In genomic region chr1:231786126-231786525, GRCh38 we compare ENCODE assay signal across 24 cellular contexts.
"Had no signal": no experiment of that assay in that cellular context is flagged by ENCODE, and none has a peak within 500 bp of the region (broad histone marks: within the 10 kb centered on the region; RNA-seq: fewer than 3 reads in every experiment).

No MANE protein-coding gene starts in this region.

- H3K27me3 ChIP-seq: esophagus squamous epithelium, gastrocnemius medialis, neural progenitor cell, sigmoid colon, thyroid gland, upper lobe of right lung had no signal

- H3K4me3 Mint-ChIP-seq: activated B cell treated with CpG ODN at 0.5 μM for 24 hours; activated CD4-positive, alpha-beta T cell treated with anti-CD3 and anti-CD28 coated beads for 36 hours; activated naive CD8-positive, alpha-beta T cell treated with anti-CD3 and anti-CD28 coated beads for 36 hours; activated T-cell treated with anti-CD3 and anti-CD28 coated beads, Interleukin-2, amount 50 U/mL, for 4 hours; central memory CD8-positive, alpha-beta T cell; naive thymus-derived CD4-positive, alpha-beta T cell; neural progenitor cell had no signal

- DNase-seq: activated B cell treated with CpG ODN at 0.5 μM for 24 hours; activated CD4-positive, alpha-beta T cell treated with anti-CD3 and anti-CD28 coated beads for 36 hours; activated CD4-positive, alpha-beta T cell treated with anti-CD3 and anti-CD28 coated beads, Interleukin-2, amount 50 U/mL, for 48 hours; activated CD8-positive, alpha-beta memory T cell treated with anti-CD3 and anti-CD28 coated beads, Interleukin-2, amount 50 U/mL, for 48 hours; activated naive CD4-positive, alpha-beta T cell treated with Interleukin-2 at 50 U/mL for 16 hours; activated naive CD8-positive, alpha-beta T cell treated with anti-CD3 and anti-CD28 coated beads for 36 hours; activated T-cell treated with anti-CD3 and anti-CD28 coated beads, Interleukin-2, amount 50 U/mL, for 4 hours; esophagus squamous epithelium; gastrocnemius medialis; head of caudate nucleus; hypothalamus; left ventricle myocardium inferior; naive thymus-derived CD4-positive, alpha-beta T cell; retina; sigmoid colon; stimulated activated CD4-positive, alpha-beta T cell treated with anti-CD3 and anti-CD28 coated beads, Interleukin-4, amount 100 ng/mL, for 1 hour; stimulated activated naive CD8-positive, alpha-beta T cell treated with anti-CD3 and anti-CD28 coated beads, Interleukin-15, Interleukin-2, amounts not matched to agents 100 U/mL and 50 U/mL, for 24 hours; substantia nigra; thyroid gland; upper lobe of right lung had no signal

- H3K4me3 ChIP-seq: esophagus squamous epithelium, gastrocnemius medialis, left ventricle myocardium inferior, neural progenitor cell, sigmoid colon, thyroid gland, upper lobe of right lung had no signal

- H3K27me3 Mint-ChIP-seq: activated B cell treated with CpG ODN at 0.5 μM for 24 hours; activated CD4-positive, alpha-beta T cell treated with anti-CD3 and anti-CD28 coated beads for 36 hours; activated naive CD8-positive, alpha-beta T cell treated with anti-CD3 and anti-CD28 coated beads for 36 hours; central memory CD8-positive, alpha-beta T cell; naive thymus-derived CD4-positive, alpha-beta T cell; progenitor cell of endocrine pancreas had no signal

- H3K9me3 Mint-ChIP-seq: activated B cell treated with CpG ODN at 0.5 μM for 24 hours; activated naive CD8-positive, alpha-beta T cell treated with anti-CD3 and anti-CD28 coated beads for 36 hours; activated T-cell treated with anti-CD3 and anti-CD28 coated beads, Interleukin-2, amount 50 U/mL, for 4 hours; activated T-helper 2 cell treated with anti-CD3 and anti-CD28 coated beads, Interferon-gamma antibody, Interleukin-2, Interleukin-4, amounts not matched to agents 10 μg/mL and 5 μg/mL and 100 μg/mL, durations not matched to agents 14 hours and 24 hours and 36 hours; central memory CD8-positive, alpha-beta T cell; neural progenitor cell had no signal

- H3K36me3 Mint-ChIP-seq: neural progenitor cell had no signal

- H3K27ac Mint-ChIP-seq: activated B cell treated with CpG ODN at 0.5 μM for 24 hours; activated CD4-positive, alpha-beta T cell treated with anti-CD3 and anti-CD28 coated beads for 36 hours; activated naive CD8-positive, alpha-beta T cell treated with anti-CD3 and anti-CD28 coated beads for 36 hours; activated T-helper 2 cell treated with anti-CD3 and anti-CD28 coated beads, Interferon-gamma antibody, Interleukin-2, Interleukin-4, amounts not matched to agents 10 μg/mL and 5 μg/mL and 100 μg/mL, durations not matched to agents 14 hours and 24 hours and 36 hours; neural progenitor cell; progenitor cell of endocrine pancreas had no signal

- H3K4me1 ChIP-seq: neural progenitor cell, sigmoid colon, thyroid gland, upper lobe of right lung had no signal

- ATAC-seq: activated CD4-positive, alpha-beta T cell treated with anti-CD3 and anti-CD28 coated beads for 36 hours; activated T-cell treated with anti-CD3 and anti-CD28 coated beads, Interleukin-2, amount 50 U/mL, for 4 hours; gastrocnemius medialis; naive thymus-derived CD4-positive, alpha-beta T cell; stimulated activated naive CD8-positive, alpha-beta T cell treated with anti-CD3 and anti-CD28 coated beads, Interleukin-15, Interleukin-2, amounts not matched to agents 100 U/mL and 50 U/mL, for 24 hours; upper lobe of right lung had no signal

- H3K4me1 Mint-ChIP-seq: activated CD4-positive, alpha-beta T cell treated with anti-CD3 and anti-CD28 coated beads for 36 hours; central memory CD8-positive, alpha-beta T cell; neural progenitor cell had no signal

- H3K9me3 ChIP-seq: esophagus squamous epithelium, gastrocnemius medialis, sigmoid colon, thyroid gland, upper lobe of right lung had no signal

- H3K27ac ChIP-seq: esophagus squamous epithelium, gastrocnemius medialis, left ventricle myocardium inferior, neural progenitor cell, sigmoid colon, thyroid gland, upper lobe of right lung had no signal

- H3K36me3 ChIP-seq: esophagus squamous epithelium, gastrocnemius medialis, left ventricle myocardium inferior, neural progenitor cell, sigmoid colon, thyroid gland, upper lobe of right lung had no signal
